In genomic region chr6:136117081-136117480, GRCh38 we compare ENCODE assay signal across 26 cellular contexts.
DNase-seq lines count a peak whose midpoint lies in the region; ATAC-seq and TF ChIP-seq lines count a peak whose summit lies in the region.
"Had no signal": no experiment of that assay in that cellular context is flagged by ENCODE, and none has a peak within 500 bp of the region (broad histone marks: within the 10 kb centered on the region; RNA-seq: fewer than 3 reads in every experiment).

No MANE protein-coding gene starts in this region.

- POLR2A ChIA-PET in PC-9 (lab: Charles Lee; ENCODE audit: unreplicated experiment), result no interaction called here

- WGBS in heart left ventricle, 4 donors, result 81 to 89% (median 84%) methylated on average over 2 of the region's 2 CpGs
- 79 to 88% methylated on average over 2 of the region's 2 CpGs for WGBS in gastroesophageal sphincter (ENCODE audit: low coverage in 1 of 2), 2 donors

- TF ChIP-seq CTCF in heart left ventricle (IDR thresholded peaks at IDR 0.05) (no peak), PC-9 (conservative IDR thresholded peaks at IDR 0.05) (no peak), glutamatergic neuron (IDR thresholded peaks at IDR 0.05; ENCODE audit: partially characterized antibody, unreplicated experiment) (no peak), gastroesophageal sphincter (IDR thresholded peaks at IDR 0.05) (no peak), brain microvascular endothelial cell (IDR thresholded peaks at IDR 0.05; ENCODE audit: low read depth, low read length, missing control alignments) (no peak)

- no peak overlapping the region for H3K9ac ChIP-seq in subcutaneous abdominal adipose tissue (ENCODE audit: low read length in 5 of 5)
- H3K9ac ChIP-seq: BLaER1 had no signal

- TF ChIP-seq POLR2A in heart left ventricle (IDR thresholded peaks at IDR 0.05) (no peak), gastroesophageal sphincter (IDR thresholded peaks at IDR 0.05) (no peak)

- no TSS peak for BruUV-seq in PC-9 (replicated peaks; lab: Mats Ljungman, UMichigan)

- no peaks in the 10 kb centered on the region for H3K36me3 Mint-ChIP-seq in glutamatergic neuron (ENCODE audit: unreplicated experiment)

- peak overlapping the region; percentile 19 for H3K27ac Mint-ChIP-seq in glutamatergic neuron (ENCODE audit: unreplicated experiment)
- H3K27ac Mint-ChIP-seq: CD4-positive, alpha-beta T cell had no signal

- peaks cover 5% of the 10 kb centered on the region for H3K9me3 Mint-ChIP-seq in glutamatergic neuron (ENCODE audit: unreplicated experiment)
- H3K9me3 Mint-ChIP-seq: CD4-positive, alpha-beta T cell had no signal

- no peaks in the 10 kb centered on the region for H3K79me2 ChIP-seq in PC-9 (ENCODE audit: low read depth)

- no peak for DNase-seq in heart left ventricle
- DNase-seq in Right ventricle myocardium superior, result no peak
- DNase-seq in PC-9, result no peak
- DNase-seq in glutamatergic neuron, result no peak
- no peak for DNase-seq in KBM-7
- DNase-seq in brain microvascular endothelial cell, result no peak
- DNase-seq: ACHN; Caco-2; CD4-positive, alpha-beta T cell; DMS 273 treated with DMSO at 0.1 percent for 48 hours; DMS79 treated with DMSO at 0.1 percent for 48 hours; GF-D8; GOT3; HCEC 1CT; MV-4-11; NCI-H1105 treated with DMSO at 0.1 percent for 48 hours; NCI-H2029 treated with DMSO at 0.1 percent for 48 hours; NCI-H226; NCI-H510A treated with DMSO at 0.1 percent for 48 hours; NCI-H748 treated with DMSO at 0.1 percent for 48 hours; Peyer's patch had no signal

- intact Hi-C loops in heart left ventricle (cut with DNase I), result loop anchor here in 1 of 10 donors (5.0 kb wide), 1 partner anchor 80 kb away; no protein-coding TSS in a partner anchor
- intact Hi-C loops in Right ventricle myocardium superior (cut with DNase I), result loop anchor here (10.0 kb wide), 1 partner anchor 82 kb away; no protein-coding TSS in a partner anchor
- intact Hi-C loops in PC-9 (cut with micrococcal nuclease; ENCODE audit: unreplicated experiment), result no loop called here

- CTCF ChIA-PET in PC-9 (lab: Charles Lee), result no interaction called here

- peak overlapping the region; percentile 17; the same call in 1 of the 2 replicates for H2AFZ ChIP-seq in PC-9

- no peaks in the 10 kb centered on the region for H3K36me3 ChIP-seq in heart left ventricle
- H3K36me3 ChIP-seq in PC-9 (ENCODE audit: low read depth), result no peaks in the 10 kb centered on the region
- H3K36me3 ChIP-seq in subcutaneous abdominal adipose tissue (ENCODE audit: control insufficient read depth in 5 of 5, insufficient read depth in 5 of 5, low read length in 5 of 5), result no peaks in the 10 kb centered on the region
- H3K36me3 ChIP-seq in gastroesophageal sphincter, result no peaks in the 10 kb centered on the region
- H3K36me3 ChIP-seq in brain microvascular endothelial cell (replicated peaks), result no peaks in the 10 kb centered on the region
- H3K36me3 ChIP-seq: BLaER1, Peyer's patch, SJSA1 had no signal

- ATAC-seq in heart left ventricle, result no peak
- ATAC-seq in Right ventricle myocardium superior (ENCODE audit: poor library complexity), result no peak
- no peak for ATAC-seq in gastroesophageal sphincter

- H4K20me1 ChIP-seq in PC-9 (ENCODE audit: insufficient read depth), result no peaks in the 10 kb centered on the region
- H4K20me1 ChIP-seq: BLaER1 had no signal

- peak overlapping the region; percentile 9 for H3K4me3 Mint-ChIP-seq in glutamatergic neuron (ENCODE audit: unreplicated experiment)
- H3K4me3 Mint-ChIP-seq: CD4-positive, alpha-beta T cell had no signal

- H3K9me2 ChIP-seq in PC-9 (ENCODE audit: insufficient read depth), result no peaks in the 10 kb centered on the region

- H3K27ac ChIP-seq in heart left ventricle, result peak overlapping the region in 9 of 12 donors; percentile 28 to 71 (median 48)
- peak overlapping the region; percentile 24; the same call in 1 of the 2 replicates for H3K27ac ChIP-seq in PC-9
- H3K27ac ChIP-seq in subcutaneous abdominal adipose tissue (ENCODE audit: low read depth, low read length), result peak overlapping the region; percentile 21
- H3K27ac ChIP-seq in gastroesophageal sphincter, result no peak overlapping the region
- H3K27ac ChIP-seq in brain microvascular endothelial cell, result no peak overlapping the region
- H3K27ac ChIP-seq: 22Rv1, BLaER1, Peyer's patch, SJSA1 had no signal

- H3K9me3 ChIP-seq in heart left ventricle (no peaks in the 10 kb centered on the region), PC-9 (ENCODE audit: insufficient read depth, low read depth) (no peaks in the 10 kb centered on the region), subcutaneous abdominal adipose tissue (ENCODE audit: control insufficient read depth in 5 of 5, low read length in 5 of 5) (no peaks in the 10 kb centered on the region), gastroesophageal sphincter (no peaks in the 10 kb centered on the region)
- H3K9me3 ChIP-seq: BLaER1, Caco-2, Peyer's patch, SJSA1 had no signal

- H3K4me1 ChIP-seq in heart left ventricle (peaks cover 0 to 75% (median 42%) of the 10 kb centered on the region in 12 donors), PC-9 (replicated peaks; ENCODE audit: insufficient read depth) (peaks cover 18% of the 10 kb centered on the region), subcutaneous abdominal adipose tissue (ENCODE audit: control insufficient read depth in 5 of 5, insufficient read depth in 5 of 5, low read length in 5 of 5) (peaks cover 0 to 15% (median 7%) of the 10 kb centered on the region in 5 donors), gastroesophageal sphincter (peaks cover 2 to 16% (median 7%) of the 10 kb centered on the region in 3 donors)
- H3K4me1 ChIP-seq: BLaER1, Caco-2, Peyer's patch, SJSA1 had no signal

- TF ChIP-seq EP300 in gastroesophageal sphincter (IDR thresholded peaks at IDR 0.05), result no peak

- peaks cover 2% of the 10 kb centered on the region for H3K27me3 Mint-ChIP-seq in glutamatergic neuron (ENCODE audit: unreplicated experiment)
- H3K27me3 Mint-ChIP-seq: CD4-positive, alpha-beta T cell had no signal

- in situ Hi-C loops in KBM-7 (cut with MboI; ENCODE audit: low pct_unique_long_range_greater_than_20kb, low sequenced_read_pairs) (no loop called here), brain microvascular endothelial cell (cut with HindIII; ENCODE audit: low pct_ligation_motif_present, low sequenced_read_pairs) (no loop called here)

- H3K27me3 ChIP-seq in heart left ventricle (no peaks in the 10 kb centered on the region), PC-9 (ENCODE audit: insufficient read depth, low read depth) (no peaks in the 10 kb centered on the region), subcutaneous abdominal adipose tissue (ENCODE audit: control insufficient read depth in 5 of 5, insufficient read depth in 4 of 5, low read length in 5 of 5) (no peaks in the 10 kb centered on the region), gastroesophageal sphincter (no peaks in the 10 kb centered on the region), brain microvascular endothelial cell (replicated peaks) (no peaks in the 10 kb centered on the region)
- H3K27me3 ChIP-seq: BLaER1, Peyer's patch, SJSA1 had no signal

- H3K4me1 Mint-ChIP-seq in glutamatergic neuron (ENCODE audit: low read depth, unreplicated experiment), result peaks cover 54% of the 10 kb centered on the region

- H3K4me2 ChIP-seq in PC-9, result peak overlapping the region; percentile 42
- H3K4me2 ChIP-seq: BLaER1 had no signal

- no peak overlapping the region for H3K4me3 ChIP-seq in heart left ventricle
- no peak overlapping the region for H3K4me3 ChIP-seq in PC-9
- no peak overlapping the region for H3K4me3 ChIP-seq in subcutaneous abdominal adipose tissue (ENCODE audit: low read depth in 1 of 5, low read length in 5 of 5)
- no peak overlapping the region for H3K4me3 ChIP-seq in gastroesophageal sphincter
- H3K4me3 ChIP-seq in brain microvascular endothelial cell (ENCODE audit: low read depth, low read length), result no peak overlapping the region
- H3K4me3 ChIP-seq: BLaER1, Peyer's patch, SJSA1 had no signal

- no peaks in the 10 kb centered on the region for H3F3A ChIP-seq in PC-9 (ENCODE audit: insufficient read depth, low read depth)

Comparison
In these comparisons a context has a peak if more than half of its experiments do, and no peak if none do; other contexts are left out.
1. H3K27ac ChIP-seq: peak in heart left ventricle (9 of 12), PC-9 (single experiment) and subcutaneous abdominal adipose tissue (single experiment); none in gastroesophageal sphincter (0 of 4) and brain microvascular endothelial cell (single experiment).